8 cellular contexts compared by ENCODE assay signal in the genomic region with DNA sequence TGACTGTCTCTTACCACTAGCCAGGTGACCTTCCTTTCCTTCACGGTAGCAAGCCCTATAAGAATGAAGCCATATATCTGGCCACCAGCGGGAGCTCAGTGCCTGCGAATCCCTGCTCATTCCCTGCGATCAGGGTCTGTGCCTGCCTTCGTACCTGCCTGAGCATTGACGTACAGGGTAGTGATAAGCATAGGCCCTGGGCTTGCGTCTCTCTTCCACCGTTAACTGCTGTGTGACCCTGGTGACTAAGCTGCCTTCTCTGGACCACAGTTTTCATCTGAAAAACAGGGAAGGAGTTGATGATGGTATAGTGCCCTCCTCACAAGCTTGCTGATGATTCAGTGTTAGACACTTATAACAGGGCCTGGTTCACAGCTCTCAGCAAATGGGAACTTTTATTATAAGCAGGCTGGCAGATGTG. TPM values are rescaled to one million over a fixed set of nuclear protein-coding genes. Genes with fewer than 3 reads are reported as not detected.
A peak's percentile ranks its signal among the peaks of the same experiment; 100 is the strongest.
DNase-seq lines count a peak whose midpoint lies in the region.

No MANE protein-coding gene starts in this region.

- H3K4me3 ChIP-seq in NT2/D1 (ENCODE audit: insufficient read length, low read depth) (no peak overlapping the region), adipocyte (ENCODE audit: low read length) (peak overlapping the region; percentile 93), muscle layer of duodenum (ENCODE audit: low read depth in 1 of 2, low read length in 2 of 2) (peak overlapping the region; percentile 74 to 98)

- peaks cover 7% of the 10 kb centered on the region for H3K27me3 ChIP-seq in NT2/D1 (ENCODE audit: insufficient read depth, insufficient read length)
- no peaks in the 10 kb centered on the region for H3K27me3 ChIP-seq in adipocyte (replicated peaks; ENCODE audit: control insufficient read depth, insufficient read depth, low read length)
- H3K27me3 ChIP-seq in muscle layer of duodenum (ENCODE audit: low read depth, low read length), result no peaks in the 10 kb centered on the region

- no peaks in the 10 kb centered on the region for H3K9me3 ChIP-seq in NT2/D1 (ENCODE audit: insufficient read depth, low read length)
- no peaks in the 10 kb centered on the region for H3K9me3 ChIP-seq in adipocyte (ENCODE audit: control insufficient read depth, low read length)
- H3K9me3 ChIP-seq in muscle layer of duodenum (ENCODE audit: control insufficient read depth in 1 of 2, low read length in 2 of 2), result no peaks in the 10 kb centered on the region

- H3K36me3 ChIP-seq in NT2/D1 (ENCODE audit: insufficient read depth, insufficient read length, low read length) (peaks cover 79% of the 10 kb centered on the region), adipocyte (ENCODE audit: control insufficient read depth, insufficient read depth, low read length, severe bottlenecking) (peaks cover 55% of the 10 kb centered on the region), muscle layer of duodenum (ENCODE audit: control insufficient read depth in 1 of 2, insufficient read depth in 2 of 2, low read length in 2 of 2) (peaks cover 36 to 44% of the 10 kb centered on the region in 2 donors)

- H3K9ac ChIP-seq in NT2/D1 (ENCODE audit: insufficient read length, low read depth) (peak overlapping the region; percentile 54), adipocyte (ENCODE audit: low read length) (peak overlapping the region; percentile 94)

- peak overlapping the region; percentile 99 for H3K27ac ChIP-seq in muscle layer of duodenum (ENCODE audit: low read length)

- DNase-seq in COLO668 (lab: John Stamatoyannopoulos, UW; ENCODE audit: unreplicated experiment), result peak; percentile 33
- DNase-seq in NT2/D1 (ENCODE audit: low read depth, low spot score), result no peak
- no peak for DNase-seq in adipocyte (ENCODE audit: low read depth)
- DNase-seq in NCI-H2227 treated with DMSO at 0.1 percent for 48 hours (lab: John Stamatoyannopoulos, UW), result no peak
- DNase-seq in DMS114 treated with DMSO at 0.1 percent for 48 hours (lab: John Stamatoyannopoulos, UW; ENCODE audit: unreplicated experiment), result no peak
- DNase-seq in cerebellum (ENCODE audit: low spot score), result no peak
- DNase-seq in iPS-NIHi7 (ENCODE audit: extremely low spot score), result no peak

- peaks cover 47% of the 10 kb centered on the region for H3K4me1 ChIP-seq in NT2/D1 (ENCODE audit: insufficient read depth, insufficient read length)
- peaks cover 61% of the 10 kb centered on the region for H3K4me1 ChIP-seq in adipocyte (ENCODE audit: control insufficient read depth, insufficient read depth, low read length)
- H3K4me1 ChIP-seq in muscle layer of duodenum (ENCODE audit: control insufficient read depth in 1 of 2, insufficient read depth in 2 of 2, low read length in 2 of 2), result peaks cover 32 to 61% of the 10 kb centered on the region in 2 donors

RNA-seq across cellular contexts. Expression of a gene that starts 4.1 kb away (rescaled TPM):
- total RNA-seq in cerebellum, result 0.64 TPM

RNA-seq across cellular contexts. Expression of a gene that starts 36.1 kb away (rescaled TPM):
- total RNA-seq in cerebellum, result 75.5 TPM
